10 cellular contexts compared by ENCODE assay signal in the genomic region with DNA sequence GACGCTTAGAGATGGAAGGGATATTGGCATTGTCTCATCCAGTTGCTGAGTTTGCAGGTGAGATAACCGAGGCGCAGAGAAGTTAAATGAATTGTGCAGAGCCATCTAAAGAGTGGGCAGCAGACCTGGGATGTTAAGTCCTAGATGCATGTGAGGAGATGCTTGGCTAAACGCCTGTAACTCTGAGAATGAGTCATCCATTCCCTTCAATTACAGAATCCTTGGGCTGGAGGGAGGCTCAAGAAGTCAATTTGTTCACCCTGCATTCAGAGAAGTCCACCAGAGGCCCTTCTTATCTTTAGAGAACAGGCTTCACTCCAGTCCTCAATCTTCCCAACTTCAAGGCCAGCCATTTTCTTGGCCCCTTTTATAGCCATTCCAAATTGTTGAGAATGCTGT. TPM values are rescaled to one million over a fixed set of nuclear protein-coding genes. Genes with fewer than 3 reads are reported as not detected.
DNase-seq lines count a peak whose midpoint lies in the region; ATAC-seq and TF ChIP-seq lines count a peak whose summit lies in the region.
"Had no signal": no experiment of that assay in that cellular context is flagged by ENCODE, and none has a peak within 500 bp of the region (broad histone marks: within the 10 kb centered on the region; RNA-seq: fewer than 3 reads in every experiment).

No MANE protein-coding gene starts in this region.

- TF ChIP-seq CTCF in coronary artery (IDR thresholded peaks at IDR 0.05) (no peak), nephron (IDR thresholded peaks at IDR 0.05; ENCODE audit: unreplicated experiment in 3 of 3) (no peak), gastrocnemius medialis (IDR thresholded peaks at IDR 0.05 in 4 of 5, conservative IDR thresholded peaks at IDR 0.05 in 1 of 5) (no peak)

- CTCF ChIA-PET in CD4-positive, alpha-beta memory T cell (lab: Charles Lee; ENCODE audit: partially characterized antibody): interaction anchor here (0.7 to 1.5 kb wide), 2 partner anchors 98 to 1089 kb away, joined by 3 read pairs; no protein-coding TSS in a partner anchor

- POLR2A ChIA-PET in CD4-positive, alpha-beta memory T cell (lab: Charles Lee; ENCODE audit: partially characterized antibody): no interaction called here

- H3K4me3 Mint-ChIP-seq in CD4-positive, alpha-beta memory T cell: peak overlapping the region in 7 of 8 donors; percentile 78 to 85 (median 82)
- peak overlapping the region; percentile 83 to 88 (median 84) for H3K4me3 Mint-ChIP-seq in nephron

- no peaks in the 10 kb centered on the region for H3K36me3 Mint-ChIP-seq in CD4-positive, alpha-beta memory T cell
- H3K36me3 Mint-ChIP-seq in nephron (ENCODE audit: low read depth): peaks cover 4% of the 10 kb centered on the region

- no peak for TF ChIP-seq POLR2A in gastrocnemius medialis (IDR thresholded peaks at IDR 0.05)

- peaks cover 17 to 36% (median 25%) of the 10 kb centered on the region in 4 donors for H3K4me1 Mint-ChIP-seq in CD4-positive, alpha-beta memory T cell
- peaks cover 28% of the 10 kb centered on the region for H3K4me1 Mint-ChIP-seq in nephron

- no peaks in the 10 kb centered on the region for H3K36me3 ChIP-seq in CD4-positive, alpha-beta memory T cell (ENCODE audit: insufficient read depth, low read length)
- no peaks in the 10 kb centered on the region for H3K36me3 ChIP-seq in gastrocnemius medialis
- H3K36me3 ChIP-seq: tibial nerve had no signal

- intact Hi-C loops in CD4-positive, alpha-beta memory T cell (cut with micrococcal nuclease): no loop called here
- intact Hi-C loops in gastrocnemius medialis (cut with DNase I; ENCODE audit: low total_unique reads): no loop called here

- in situ Hi-C loops in gastrocnemius medialis (cut with MboI; ENCODE audit: low sequenced_read_pairs in 4 of 4): loop anchor here (10.0 kb wide), 1 partner anchor 99 kb away; no protein-coding TSS in a partner anchor

- H3K27ac ChIP-seq in CD4-positive, alpha-beta memory T cell (ENCODE audit: low read depth, low read length): no peak overlapping the region
- H3K27ac ChIP-seq in coronary artery: peak overlapping the region; percentile 66 to 67
- H3K27ac ChIP-seq in gastrocnemius medialis: no peak overlapping the region

- H3K4me1 ChIP-seq in CD4-positive, alpha-beta memory T cell (ENCODE audit: insufficient read depth, low read length): peaks cover 22% of the 10 kb centered on the region
- H3K4me1 ChIP-seq in gastrocnemius medialis: peaks cover 27 to 37% of the 10 kb centered on the region in 2 donors

- peak overlapping the region; percentile 7 to 87 (median 69) for H3K27ac Mint-ChIP-seq in CD4-positive, alpha-beta memory T cell
- peak overlapping the region in 1 of 3 experiments; percentile 32 for H3K27ac Mint-ChIP-seq in nephron

- no peaks in the 10 kb centered on the region for H3K9me3 ChIP-seq in CD4-positive, alpha-beta memory T cell (ENCODE audit: control insufficient read depth in 1 of 2, low read length in 2 of 2)
- H3K9me3 ChIP-seq in gastrocnemius medialis: no peaks in the 10 kb centered on the region
- H3K9me3 ChIP-seq: tibial nerve had no signal

- H3K4me3 ChIP-seq in CD4-positive, alpha-beta memory T cell (ENCODE audit: low read length in 2 of 2): no peak overlapping the region
- H3K4me3 ChIP-seq in coronary artery: peak overlapping the region; percentile 77
- H3K4me3 ChIP-seq in gastrocnemius medialis: no peak overlapping the region

- no peak for ATAC-seq in gastrocnemius medialis

- H3K27me3 Mint-ChIP-seq in CD4-positive, alpha-beta memory T cell: peaks cover 0 to 1% of the 10 kb centered on the region in 2 donors
- peaks cover 17% of the 10 kb centered on the region for H3K27me3 Mint-ChIP-seq in nephron (ENCODE audit: low read depth)

- H3K27me3 ChIP-seq in CD4-positive, alpha-beta memory T cell (ENCODE audit: insufficient read depth, low read length): no peaks in the 10 kb centered on the region
- H3K27me3 ChIP-seq in gastrocnemius medialis: no peaks in the 10 kb centered on the region
- H3K27me3 ChIP-seq: tibial nerve had no signal

- H3K9me3 Mint-ChIP-seq in CD4-positive, alpha-beta memory T cell: no peaks in the 10 kb centered on the region
- H3K9me3 Mint-ChIP-seq in nephron: no peaks in the 10 kb centered on the region

- DNase-seq in CD4-positive, alpha-beta memory T cell: no peak
- peak; percentile 65 for DNase-seq in NCI-H226
- DNase-seq in coronary artery (ENCODE audit: low spot score): peak; percentile 60
- no peak for DNase-seq in activated CD8-positive, alpha-beta memory T cell treated with anti-CD3 and anti-CD28 coated beads, Interleukin-2, amount 50 U/mL, for 48 hours
- DNase-seq in gastrocnemius medialis: no peak
- no peak for DNase-seq in activated CD4-positive, alpha-beta T cell treated with anti-CD3 and anti-CD28 coated beads, Interleukin-2, amount 50 U/mL, for 1 hour
- no peak for DNase-seq in COLO668 (lab: John Stamatoyannopoulos, UW; ENCODE audit: unreplicated experiment)
- DNase-seq: amygdala had no signal

RNA-seq across cellular contexts. Expression of a gene that starts 1.6 kb away (rescaled TPM):
- total RNA-seq in CD4-positive, alpha-beta memory T cell: 1 to 10 TPM; 4.0 to 4.4 TPM
- polyA plus RNA-seq in CD4-positive, alpha-beta memory T cell: 1 to 10 TPM; 2.3 to 4.3 TPM
- 1 to 10 TPM; 1.5 to 3.1 (median 2.1) TPM for total RNA-seq in gastrocnemius medialis

RNA-seq across cellular contexts. Expression of a gene that starts 18.2 kb away (rescaled TPM):
- under 1 TPM; 0.53 to 0.61 TPM for total RNA-seq in CD4-positive, alpha-beta memory T cell
- under 1 TPM; 0.16 to 0.36 TPM for polyA plus RNA-seq in CD4-positive, alpha-beta memory T cell
- not detected for total RNA-seq in gastrocnemius medialis
- total RNA-seq: tibial nerve had no signal

Comparison
In these comparisons a context has a peak if more than half of its experiments do, and no peak if none do; other contexts are left out.
1. DNase-seq: peak in NCI-H226 (single experiment) and coronary artery (single experiment); none in CD4-positive, alpha-beta memory T cell (0 of 5), activated CD8-positive, alpha-beta memory T cell treated with anti-CD3 and anti-CD28 coated beads, Interleukin-2, amount 50 U/mL, for 48 hours (single experiment), gastrocnemius medialis (0 of 2), activated CD4-positive, alpha-beta T cell treated with anti-CD3 and anti-CD28 coated beads, Interleukin-2, amount 50 U/mL, for 1 hour (single experiment) and COLO668 (single experiment).
2. H3K27ac ChIP-seq: peak in coronary artery (2 of 2); none in CD4-positive, alpha-beta memory T cell (single experiment) and gastrocnemius medialis (0 of 4).